In genomic region chr14:58557242-58557641, GRCh38 we compare ENCODE assay signal across 25 cellular contexts.
"Had no signal": no experiment of that assay in that cellular context is flagged by ENCODE, and none has a peak within 500 bp of the region (broad histone marks: within the 10 kb centered on the region; RNA-seq: fewer than 3 reads in every experiment).

No MANE protein-coding gene starts in this region.

- DNase-seq: activated CD4-positive, alpha-beta T cell treated with anti-CD3 and anti-CD28 coated beads for 4 hours; activated CD4-positive, alpha-beta T cell treated with anti-CD3 and anti-CD28 coated beads, Interleukin-2, amount 50 U/mL, for 4 hours; activated CD4-positive, CD25-positive, alpha-beta regulatory T cell; activated naive CD4-positive, alpha-beta T cell treated with Interleukin-2 at 50 U/mL for 16 hours; activated T-cell treated with anti-CD3 and anti-CD28 coated beads for 4 hours; activated T-cell treated with anti-CD3 and anti-CD28 coated beads, Interleukin-2, amount 50 U/mL, for 72 hours; brain microvascular endothelial cell; heart left ventricle; left lung; lower lobe of right lung; mucosa of descending colon; naive B cell; nephron progenitor cell; occipital lobe; right cardiac atrium; stimulated activated CD4-positive, alpha-beta T cell treated with anti-CD3 and anti-CD28 coated beads, Interleukin-2, amount 100 ng/mL, for 48 hours; stimulated activated naive CD4-positive, alpha-beta T cell treated with Interleukin-2 at 50 U/mL for 16 hours; SW 1271; T-helper 17 cell; T1000; testis; trophoblast cell had no signal

- H3K9me3 Mint-ChIP-seq: activated T-cell treated with anti-CD3 and anti-CD28 coated beads, Interleukin-2, amount 50 U/mL, for 72 hours; naive B cell; nephron progenitor cell had no signal

- H3K27me3 Mint-ChIP-seq: activated naive CD8-positive, alpha-beta T cell; naive B cell had no signal

- H3K27ac ChIP-seq: ascending aorta, brain microvascular endothelial cell, heart left ventricle, left lung, lower lobe of right lung, parathyroid adenoma, testis had no signal

- H3K4me3 Mint-ChIP-seq: activated naive CD8-positive, alpha-beta T cell; activated T-cell treated with anti-CD3 and anti-CD28 coated beads, Interleukin-2, amount 50 U/mL, for 72 hours; naive B cell; nephron progenitor cell; T-helper 17 cell had no signal

- ATAC-seq: activated T-cell treated with anti-CD3 and anti-CD28 coated beads, Interleukin-2, amount 50 U/mL, for 72 hours; heart left ventricle; left lung; lower lobe of right lung; mucosa of descending colon; right cardiac atrium; T-helper 17 cell had no signal

- H3K36me3 ChIP-seq: ascending aorta, brain microvascular endothelial cell, heart left ventricle, left lung, lower lobe of right lung had no signal

- H3K9ac ChIP-seq: parathyroid adenoma had no signal

- H3K27ac Mint-ChIP-seq: activated naive CD8-positive, alpha-beta T cell; activated T-cell treated with anti-CD3 and anti-CD28 coated beads, Interleukin-2, amount 50 U/mL, for 72 hours; naive B cell; nephron progenitor cell; T-helper 17 cell had no signal

- H3K36me3 Mint-ChIP-seq: naive B cell had no signal

- H3K9me3 ChIP-seq: ascending aorta, heart left ventricle, left lung, lower lobe of right lung, mucosa of descending colon, testis had no signal

- H3K79me2 ChIP-seq: parathyroid adenoma had no signal

- H3K4me1 Mint-ChIP-seq: naive B cell, T-helper 17 cell had no signal

- H3K4me1 ChIP-seq: ascending aorta, heart left ventricle, left lung, lower lobe of right lung, parathyroid adenoma, testis had no signal

- H3K4me3 ChIP-seq: ascending aorta, heart left ventricle, left lung, lower lobe of right lung, mucosa of descending colon, testis had no signal

- H2AFZ ChIP-seq: parathyroid adenoma had no signal

- H3K27me3 ChIP-seq: ascending aorta, brain microvascular endothelial cell, heart left ventricle, left lung, testis had no signal
